ENCODE assay signal across 1 cellular context in the genomic region with DNA sequence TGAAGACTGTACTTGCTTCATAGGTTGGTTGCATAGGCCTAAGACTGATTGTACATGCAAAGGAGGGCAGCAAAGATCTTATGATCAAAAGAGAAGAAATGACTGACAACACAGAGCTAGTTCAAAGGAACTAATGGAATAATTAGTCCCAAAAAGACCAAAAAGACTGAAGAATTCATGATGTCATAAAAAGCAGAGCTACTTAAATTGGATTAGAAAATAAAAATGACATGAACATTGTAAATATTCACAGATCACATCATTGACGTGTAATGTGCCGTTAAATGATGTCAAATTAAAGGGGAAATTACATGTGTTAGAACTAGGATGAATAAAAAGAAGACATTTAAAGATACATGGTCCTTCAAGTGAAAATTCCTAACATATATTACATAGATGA.
TF ChIP-seq lines count a peak whose summit lies in the region.

No MANE protein-coding gene starts in this region.

TF ChIP-seq in HCT116, 20 proteins besides CTCF, POLR2A, EP300 and RAD21 (continued from another document):
- TF ChIP-seq, protein P1, sequence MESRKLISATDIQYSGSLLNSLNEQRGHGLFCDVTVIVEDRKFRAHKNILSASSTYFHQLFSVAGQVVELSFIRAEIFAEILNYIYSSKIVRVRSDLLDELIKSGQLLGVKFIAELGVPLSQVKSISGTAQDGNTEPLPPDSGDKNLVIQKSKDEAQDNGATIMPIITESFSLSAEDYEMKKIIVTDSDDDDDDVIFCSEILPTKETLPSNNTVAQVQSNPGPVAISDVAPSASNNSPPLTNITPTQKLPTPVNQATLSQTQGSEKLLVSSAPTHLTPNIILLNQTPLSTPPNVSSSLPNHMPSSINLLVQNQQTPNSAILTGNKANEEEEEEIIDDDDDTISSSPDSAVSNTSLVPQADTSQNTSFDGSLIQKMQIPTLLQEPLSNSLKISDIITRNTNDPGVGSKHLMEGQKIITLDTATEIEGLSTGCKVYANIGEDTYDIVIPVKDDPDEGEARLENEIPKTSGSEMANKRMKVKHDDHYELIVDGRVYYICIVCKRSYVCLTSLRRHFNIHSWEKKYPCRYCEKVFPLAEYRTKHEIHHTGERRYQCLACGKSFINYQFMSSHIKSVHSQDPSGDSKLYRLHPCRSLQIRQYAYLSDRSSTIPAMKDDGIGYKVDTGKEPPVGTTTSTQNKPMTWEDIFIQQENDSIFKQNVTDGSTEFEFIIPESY (IDR thresholded peaks at IDR 0.05; ENCODE audit: extremely low read depth, insufficient replicate concordance, low read length), result no peak
- no peak for TF ChIP-seq ZNF274 (IDR thresholded peaks at IDR 0.05; ENCODE audit: low read depth, low read length)
- TF ChIP-seq TCF7L2 (IDR thresholded peaks at IDR 0.05; ENCODE audit: borderline replicate concordance, extremely low read depth, insufficient read depth, insufficient read length), result no peak
- TF ChIP-seq, protein P2, sequence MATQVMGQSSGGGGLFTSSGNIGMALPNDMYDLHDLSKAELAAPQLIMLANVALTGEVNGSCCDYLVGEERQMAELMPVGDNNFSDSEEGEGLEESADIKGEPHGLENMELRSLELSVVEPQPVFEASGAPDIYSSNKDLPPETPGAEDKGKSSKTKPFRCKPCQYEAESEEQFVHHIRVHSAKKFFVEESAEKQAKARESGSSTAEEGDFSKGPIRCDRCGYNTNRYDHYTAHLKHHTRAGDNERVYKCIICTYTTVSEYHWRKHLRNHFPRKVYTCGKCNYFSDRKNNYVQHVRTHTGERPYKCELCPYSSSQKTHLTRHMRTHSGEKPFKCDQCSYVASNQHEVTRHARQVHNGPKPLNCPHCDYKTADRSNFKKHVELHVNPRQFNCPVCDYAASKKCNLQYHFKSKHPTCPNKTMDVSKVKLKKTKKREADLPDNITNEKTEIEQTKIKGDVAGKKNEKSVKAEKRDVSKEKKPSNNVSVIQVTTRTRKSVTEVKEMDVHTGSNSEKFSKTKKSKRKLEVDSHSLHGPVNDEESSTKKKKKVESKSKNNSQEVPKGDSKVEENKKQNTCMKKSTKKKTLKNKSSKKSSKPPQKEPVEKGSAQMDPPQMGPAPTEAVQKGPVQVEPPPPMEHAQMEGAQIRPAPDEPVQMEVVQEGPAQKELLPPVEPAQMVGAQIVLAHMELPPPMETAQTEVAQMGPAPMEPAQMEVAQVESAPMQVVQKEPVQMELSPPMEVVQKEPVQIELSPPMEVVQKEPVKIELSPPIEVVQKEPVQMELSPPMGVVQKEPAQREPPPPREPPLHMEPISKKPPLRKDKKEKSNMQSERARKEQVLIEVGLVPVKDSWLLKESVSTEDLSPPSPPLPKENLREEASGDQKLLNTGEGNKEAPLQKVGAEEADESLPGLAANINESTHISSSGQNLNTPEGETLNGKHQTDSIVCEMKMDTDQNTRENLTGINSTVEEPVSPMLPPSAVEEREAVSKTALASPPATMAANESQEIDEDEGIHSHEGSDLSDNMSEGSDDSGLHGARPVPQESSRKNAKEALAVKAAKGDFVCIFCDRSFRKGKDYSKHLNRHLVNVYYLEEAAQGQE (IDR thresholded peaks at IDR 0.05; ENCODE audit: low read depth), result no peak
- no peak for TF ChIP-seq JUND (IDR thresholded peaks at IDR 0.05)
- TF ChIP-seq ELF1 (IDR thresholded peaks at IDR 0.05; ENCODE audit: borderline replicate concordance, low read depth), result no peak
- no peak for TF ChIP-seq SIN3A (IDR thresholded peaks at IDR 0.05; ENCODE audit: low read depth)
- no peak for TF ChIP-seq CBX3 (IDR thresholded peaks at IDR 0.05; ENCODE audit: low read depth)
- no peak for TF ChIP-seq EGR1 (IDR thresholded peaks at IDR 0.05; ENCODE audit: low read depth)
- no peak for TF ChIP-seq EZH2 (IDR thresholded peaks at IDR 0.05)
- no peak for TF ChIP-seq YY1 (IDR thresholded peaks at IDR 0.05; ENCODE audit: extremely low read depth, insufficient replicate concordance, low read depth, low read length)
- TF ChIP-seq, protein P3, sequence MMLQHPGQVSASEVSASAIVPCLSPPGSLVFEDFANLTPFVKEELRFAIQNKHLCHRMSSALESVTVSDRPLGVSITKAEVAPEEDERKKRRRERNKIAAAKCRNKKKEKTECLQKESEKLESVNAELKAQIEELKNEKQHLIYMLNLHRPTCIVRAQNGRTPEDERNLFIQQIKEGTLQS (IDR thresholded peaks at IDR 0.05), result no peak
- TF ChIP-seq POLR2AphosphoS5 (IDR thresholded peaks at IDR 0.05; ENCODE audit: low read depth, low read length), result no peak
